In genomic region chr22:39302431-39302960, GRCh38 we compare ENCODE assay signal across 16 cellular contexts. TPM values are rescaled to one million over a fixed set of nuclear protein-coding genes. Genes with fewer than 3 reads are reported as not detected.
DNase-seq lines count a peak whose midpoint lies in the region; ATAC-seq and TF ChIP-seq lines count a peak whose summit lies in the region.
"Had no signal": no experiment of that assay in that cellular context is flagged by ENCODE, and none has a peak within 500 bp of the region (broad histone marks: within the 10 kb centered on the region; RNA-seq: fewer than 3 reads in every experiment).

No MANE protein-coding gene starts in this region.

- no peak overlapping the region for H3K56ac ChIP-seq in IMR-90 (ENCODE audit: extremely low read depth, insufficient read depth, low read length)

- no peak for DNase-seq in activated naive CD8-positive, alpha-beta T cell treated with anti-CD3 and anti-CD28 coated beads, Interleukin-2, amount 10 ng/mL, durations not matched to agents 7 days and 5 days
- no peak for DNase-seq in activated naive CD8-positive, alpha-beta T cell treated with anti-CD3 and anti-CD28 coated beads for 36 hours
- DNase-seq in IMR-90 = no peak
- no peak for DNase-seq in RWPE1 (ENCODE audit: low spot score)
- DNase-seq in activated CD4-positive, alpha-beta T cell treated with anti-CD3 and anti-CD28 coated beads, Interleukin-2, amount 10 ng/mL, durations not matched to agents 24 days and 14 days = no peak
- no peak for DNase-seq in H4 (ENCODE audit: low spot score)
- DNase-seq in T-helper 17 cell = no peak
- DNase-seq: 8988T; ACHN; C1 segment of cervical spinal cord; CD4-positive, alpha-beta T cell; DMS79; GM23248; H7 had no signal

- no peak overlapping the region for H4K5ac ChIP-seq in IMR-90 (ENCODE audit: low read depth, low read length)

- no peak for TF ChIP-seq RAD21 in IMR-90 (IDR thresholded peaks at IDR 0.05; ENCODE audit: low read length)

- no peak overlapping the region for H2BK15ac ChIP-seq in IMR-90 (ENCODE audit: low read depth, low read length)

- intact Hi-C loops in IMR-90 (cut with micrococcal nuclease) = no loop called here
- intact Hi-C loops in dendritic cell treated with granulocyte-macrophage colony-stimulating factor and Interleukin-4, amounts not matched to agents 40 ng/mL and 50 ng/mL, for 4 days (cut with micrococcal nuclease) = loop anchor here (5.0 to 10.0 kb wide), 2 partner anchors 60 to 428 kb away; partner anchors contain the start of genes CBX6 and PDGFB
- intact Hi-C loops in activated CD4-positive, alpha-beta T cell treated with anti-CD3 and anti-CD28 coated beads, Interleukin-2, amount 10 ng/mL, durations not matched to agents 24 days and 14 days (cut with micrococcal nuclease) = no loop called here

- no peak overlapping the region for H3K4me2 ChIP-seq in IMR-90 (ENCODE audit: low read depth, low read length)

- H2BK20ac ChIP-seq in IMR-90 (ENCODE audit: low read depth, low read length) = no peak overlapping the region

- no peaks in the 10 kb centered on the region for H3K9me3 Mint-ChIP-seq in activated naive CD8-positive, alpha-beta T cell treated with anti-CD3 and anti-CD28 coated beads, Interleukin-2, amount 10 ng/mL, durations not matched to agents 7 days and 5 days
- H3K9me3 Mint-ChIP-seq in activated naive CD8-positive, alpha-beta T cell treated with anti-CD3 and anti-CD28 coated beads for 36 hours = no peaks in the 10 kb centered on the region
- no peaks in the 10 kb centered on the region for H3K9me3 Mint-ChIP-seq in dendritic cell treated with granulocyte-macrophage colony-stimulating factor and Interleukin-4, amounts not matched to agents 40 ng/mL and 50 ng/mL, for 4 days
- H3K9me3 Mint-ChIP-seq in activated CD4-positive, alpha-beta T cell treated with anti-CD3 and anti-CD28 coated beads, Interleukin-2, amount 10 ng/mL, durations not matched to agents 24 days and 14 days = no peaks in the 10 kb centered on the region
- H3K9me3 Mint-ChIP-seq: CD4-positive, alpha-beta T cell had no signal

- dilution Hi-C loops in IMR-90 (cut with HindIII; ENCODE audit: low sequenced_read_pairs, unreplicated experiment) = no loop called here

- H4K91ac ChIP-seq in IMR-90 (ENCODE audit: insufficient read depth, low read depth, low read length) = no peak overlapping the region

- no peak overlapping the region for H3K18ac ChIP-seq in IMR-90 (ENCODE audit: low read depth, low read length)

- no peak overlapping the region for H3K4me3 ChIP-seq in IMR-90 (ENCODE audit: insufficient read depth, low read depth, low read length)
- H3K4me3 ChIP-seq: GM23248 had no signal

- H2BK5ac ChIP-seq in IMR-90 (ENCODE audit: low read depth, low read length, poor library complexity, severe bottlenecking) = no peak overlapping the region

- peaks cover 28% of the 10 kb centered on the region for H3K27me3 Mint-ChIP-seq in activated naive CD8-positive, alpha-beta T cell treated with anti-CD3 and anti-CD28 coated beads, Interleukin-2, amount 10 ng/mL, durations not matched to agents 7 days and 5 days
- peaks cover 29% of the 10 kb centered on the region for H3K27me3 Mint-ChIP-seq in activated naive CD8-positive, alpha-beta T cell treated with anti-CD3 and anti-CD28 coated beads for 36 hours
- no peaks in the 10 kb centered on the region for H3K27me3 Mint-ChIP-seq in dendritic cell treated with granulocyte-macrophage colony-stimulating factor and Interleukin-4, amounts not matched to agents 40 ng/mL and 50 ng/mL, for 4 days
- H3K27me3 Mint-ChIP-seq in activated CD4-positive, alpha-beta T cell treated with anti-CD3 and anti-CD28 coated beads, Interleukin-2, amount 10 ng/mL, durations not matched to agents 24 days and 14 days = peaks cover 25% of the 10 kb centered on the region
- H3K27me3 Mint-ChIP-seq in T-helper 17 cell = peaks cover 31% of the 10 kb centered on the region

- H2AFZ ChIP-seq in IMR-90 (replicated peaks; ENCODE audit: low read length, poor library complexity) = no peak overlapping the region
- H2AFZ ChIP-seq: GM23248 had no signal

- H3K27me3 ChIP-seq in IMR-90 (ENCODE audit: control insufficient read depth, insufficient read depth, low read length) = no peaks in the 10 kb centered on the region

- POLR2A ChIA-PET in activated naive CD8-positive, alpha-beta T cell treated with anti-CD3 and anti-CD28 coated beads, Interleukin-2, amount 10 ng/mL, durations not matched to agents 7 days and 5 days (lab: Charles Lee) = interaction anchor here (1.2 to 1.6 kb wide), 2 partner anchors 12 to 127 kb away, joined by 3 read pairs; no protein-coding TSS in a partner anchor
- POLR2A ChIA-PET in IMR-90 (lab: Charles Lee; ENCODE audit: unreplicated experiment) = no interaction called here
- POLR2A ChIA-PET in RWPE1 (lab: Yijun Ruan, JAX; ENCODE audit: low non-redundant PET) = interaction anchor here (0.6 kb wide), 1 partner anchor 61 kb away, joined by 4 read pairs; no protein-coding TSS in a partner anchor

- no peak overlapping the region for H2AK9ac ChIP-seq in IMR-90 (replicated peaks; ENCODE audit: low read depth, low read length, poor library complexity)

- ATAC-seq in activated naive CD8-positive, alpha-beta T cell treated with anti-CD3 and anti-CD28 coated beads, Interleukin-2, amount 10 ng/mL, durations not matched to agents 7 days and 5 days (ENCODE audit: low read depth) = no peak
- no peak for ATAC-seq in IMR-90 (ENCODE audit: low read depth)
- no peak for ATAC-seq in T-helper 17 cell

- H3K4me3 Mint-ChIP-seq in activated naive CD8-positive, alpha-beta T cell treated with anti-CD3 and anti-CD28 coated beads, Interleukin-2, amount 10 ng/mL, durations not matched to agents 7 days and 5 days = no peak overlapping the region
- no peak overlapping the region for H3K4me3 Mint-ChIP-seq in activated naive CD8-positive, alpha-beta T cell treated with anti-CD3 and anti-CD28 coated beads for 36 hours
- H3K4me3 Mint-ChIP-seq in dendritic cell treated with granulocyte-macrophage colony-stimulating factor and Interleukin-4, amounts not matched to agents 40 ng/mL and 50 ng/mL, for 4 days = no peak overlapping the region
- no peak overlapping the region for H3K4me3 Mint-ChIP-seq in activated CD4-positive, alpha-beta T cell treated with anti-CD3 and anti-CD28 coated beads, Interleukin-2, amount 10 ng/mL, durations not matched to agents 24 days and 14 days
- H3K4me3 Mint-ChIP-seq in T-helper 17 cell = no peak overlapping the region
- H3K4me3 Mint-ChIP-seq: CD4-positive, alpha-beta T cell had no signal

- no peak overlapping the region for H4K8ac ChIP-seq in IMR-90 (ENCODE audit: low read depth in 2 of 2, low read length in 2 of 2)

- peaks cover 14% of the 10 kb centered on the region for H3K36me3 ChIP-seq in IMR-90 (ENCODE audit: control insufficient read depth, insufficient read depth, low read length)

- in situ Hi-C loops in IMR-90 (cut with MboI; ENCODE audit: low sequenced_read_pairs) = loop anchor here (10.0 kb wide), 1 partner anchor 438 kb away; no protein-coding TSS in a partner anchor

- H3K9me1 ChIP-seq in IMR-90 (ENCODE audit: insufficient read depth, low read length) = peaks cover 4% of the 10 kb centered on the region; the same call in 1 of the 2 replicates

- BruUV-seq in IMR-90 (replicated peaks; lab: Mats Ljungman, UMichigan) = no TSS peak

- CTCF ChIA-PET in IMR-90 (lab: Yijun Ruan, JAX) = no interaction called here
- CTCF ChIA-PET in RWPE1 (lab: Yijun Ruan, JAX) = no interaction called here

- H4K20me1 ChIP-seq in IMR-90 (ENCODE audit: insufficient read depth, low read length) = peaks cover 4% of the 10 kb centered on the region; the same call in 1 of the 2 replicates

- no peak overlapping the region for H3K23ac ChIP-seq in IMR-90 (ENCODE audit: low read depth, low read length)

- no peaks in the 10 kb centered on the region; a peak in 1 of 4 replicates for H3K79me1 ChIP-seq in IMR-90 (ENCODE audit: low read depth in 1 of 2, low read length in 2 of 2)

- H3K4me1 ChIP-seq in IMR-90 (ENCODE audit: control insufficient read depth, insufficient read depth, low read length) = peaks cover 11% of the 10 kb centered on the region

- H3K27ac Mint-ChIP-seq in activated naive CD8-positive, alpha-beta T cell treated with anti-CD3 and anti-CD28 coated beads, Interleukin-2, amount 10 ng/mL, durations not matched to agents 7 days and 5 days = peak overlapping the region; percentile 43
- no peak overlapping the region for H3K27ac Mint-ChIP-seq in activated naive CD8-positive, alpha-beta T cell treated with anti-CD3 and anti-CD28 coated beads for 36 hours
- H3K27ac Mint-ChIP-seq in dendritic cell treated with granulocyte-macrophage colony-stimulating factor and Interleukin-4, amounts not matched to agents 40 ng/mL and 50 ng/mL, for 4 days = peak overlapping the region; percentile 13
- H3K27ac Mint-ChIP-seq in activated CD4-positive, alpha-beta T cell treated with anti-CD3 and anti-CD28 coated beads, Interleukin-2, amount 10 ng/mL, durations not matched to agents 24 days and 14 days = no peak overlapping the region
- H3K27ac Mint-ChIP-seq in T-helper 17 cell = no peak overlapping the region
- H3K27ac Mint-ChIP-seq: CD4-positive, alpha-beta T cell had no signal

- H2BK120ac ChIP-seq in IMR-90 (ENCODE audit: low read depth, low read length) = no peak overlapping the region

- no peak for TF ChIP-seq POLR2A in IMR-90 (IDR thresholded peaks at IDR 0.05; ENCODE audit: low read depth, low read length)

- H3K36me3 Mint-ChIP-seq in activated naive CD8-positive, alpha-beta T cell treated with anti-CD3 and anti-CD28 coated beads, Interleukin-2, amount 10 ng/mL, durations not matched to agents 7 days and 5 days = peaks cover 2% of the 10 kb centered on the region
- H3K36me3 Mint-ChIP-seq in activated naive CD8-positive, alpha-beta T cell treated with anti-CD3 and anti-CD28 coated beads for 36 hours = peaks cover 3% of the 10 kb centered on the region
- no peaks in the 10 kb centered on the region for H3K36me3 Mint-ChIP-seq in dendritic cell treated with granulocyte-macrophage colony-stimulating factor and Interleukin-4, amounts not matched to agents 40 ng/mL and 50 ng/mL, for 4 days (ENCODE audit: low read depth)
- no peaks in the 10 kb centered on the region for H3K36me3 Mint-ChIP-seq in activated CD4-positive, alpha-beta T cell treated with anti-CD3 and anti-CD28 coated beads, Interleukin-2, amount 10 ng/mL, durations not matched to agents 24 days and 14 days (ENCODE audit: low read depth)
- peaks cover 2% of the 10 kb centered on the region for H3K36me3 Mint-ChIP-seq in T-helper 17 cell (ENCODE audit: low read depth)

- no peak overlapping the region for H3K4ac ChIP-seq in IMR-90 (ENCODE audit: low read depth, low read length)

- no peak overlapping the region for H3K9ac ChIP-seq in IMR-90 (ENCODE audit: low read depth, low read length)
- H3K9ac ChIP-seq: GM23248 had no signal

- no peak overlapping the region for H3K14ac ChIP-seq in IMR-90 (replicated peaks; ENCODE audit: low read depth, low read length)

- H3K9me3 ChIP-seq in IMR-90 (ENCODE audit: control insufficient read depth, insufficient read depth, low read length) (no peaks in the 10 kb centered on the region), T-helper 17 cell (ENCODE audit: control insufficient read depth, low read length, poor library complexity, severe bottlenecking) (no peaks in the 10 kb centered on the region)

- 100% methylated on average over 1 of the region's 2 CpGs; no CpG with 5 or more reads in 1 of the 2 experiments for WGBS in IMR-90 (ENCODE audit: extremely low coverage in 2 of 2, insufficient read length in 1 of 2), 2 experiments

- H3K4me1 Mint-ChIP-seq in activated naive CD8-positive, alpha-beta T cell treated with anti-CD3 and anti-CD28 coated beads, Interleukin-2, amount 10 ng/mL, durations not matched to agents 7 days and 5 days = peaks cover 10% of the 10 kb centered on the region
- peaks cover 7% of the 10 kb centered on the region for H3K4me1 Mint-ChIP-seq in activated naive CD8-positive, alpha-beta T cell treated with anti-CD3 and anti-CD28 coated beads for 36 hours
- H3K4me1 Mint-ChIP-seq in dendritic cell treated with granulocyte-macrophage colony-stimulating factor and Interleukin-4, amounts not matched to agents 40 ng/mL and 50 ng/mL, for 4 days (ENCODE audit: low read depth) = peaks cover 66% of the 10 kb centered on the region
- H3K4me1 Mint-ChIP-seq in activated CD4-positive, alpha-beta T cell treated with anti-CD3 and anti-CD28 coated beads, Interleukin-2, amount 10 ng/mL, durations not matched to agents 24 days and 14 days = peaks cover 6% of the 10 kb centered on the region
- peaks cover 17% of the 10 kb centered on the region for H3K4me1 Mint-ChIP-seq in T-helper 17 cell

- H3K27ac ChIP-seq in IMR-90 (ENCODE audit: insufficient read depth, low read length) (no peak overlapping the region), RWPE1 (peak overlapping the region; percentile 50; the same call in 1 of the 2 replicates)
- H3K27ac ChIP-seq: GM23248 had no signal

- H2AK5ac ChIP-seq in IMR-90 (ENCODE audit: low read depth, low read length) = no peak overlapping the region

- TF ChIP-seq CTCF in IMR-90 (conservative IDR thresholded peaks at IDR 0.05; ENCODE audit: low read depth, low read length) (no peak), RWPE1 (conservative IDR thresholded peaks at IDR 0.05; ENCODE audit: low read depth) (no peak)

RNA-seq across cellular contexts. Expression of gene RPL3, which starts 16.9 kb away (rescaled TPM):
- 1,000 to 10,000 TPM; 1,927 to 2,015 TPM for total RNA-seq in activated naive CD8-positive, alpha-beta T cell treated with anti-CD3 and anti-CD28 coated beads, Interleukin-2, amount 10 ng/mL, durations not matched to agents 7 days and 5 days
- 1,000 to 10,000 TPM; 3,164 to 3,255 TPM for total RNA-seq in activated naive CD8-positive, alpha-beta T cell treated with anti-CD3 and anti-CD28 coated beads for 36 hours
- 2,871 and 3,750 TPM in 2 replicates for total RNA-seq in IMR-90 (2012; rRNA removed)
- 3,097 and 3,312 TPM in 2 replicates for polyA plus RNA-seq in IMR-90 (2012; rRNA removed)
- 2,912 and 3,812 TPM in 2 replicates for polyA plus RNA-seq in IMR-90 (2012; cell fraction: cytosol; rRNA removed)
- polyA plus RNA-seq in IMR-90 (2012; cell fraction: nucleus; rRNA removed; ENCODE audit: low replicate concordance) = 2,181 and 2,704 TPM in 2 replicates
- total RNA-seq in activated CD4-positive, alpha-beta T cell treated with anti-CD3 and anti-CD28 coated beads, Interleukin-2, amount 10 ng/mL, durations not matched to agents 24 days and 14 days = 2,129 and 2,132 TPM in 2 replicates
- 2,177 and 2,312 TPM in 2 replicates for total RNA-seq in H4 (2014; rRNA removed; shearing (Covaris generic))
- 1,000 to 10,000 TPM; 3,215 to 3,260 TPM for total RNA-seq in T-helper 17 cell

RNA-seq across cellular contexts. Expression of gene SYNGR1, which starts 47.3 kb away (rescaled TPM):
- total RNA-seq in activated naive CD8-positive, alpha-beta T cell treated with anti-CD3 and anti-CD28 coated beads, Interleukin-2, amount 10 ng/mL, durations not matched to agents 7 days and 5 days = 10 to 100 TPM; 27.1 to 31.6 TPM
- 1 to 10 TPM; 7.4 to 9.3 TPM for total RNA-seq in activated naive CD8-positive, alpha-beta T cell treated with anti-CD3 and anti-CD28 coated beads for 36 hours
- total RNA-seq in IMR-90 (2012; rRNA removed) = 6.3 and 19.7 TPM in 2 replicates
- 81.5 and 82.8 TPM in 2 replicates for polyA plus RNA-seq in IMR-90 (2012; rRNA removed)
- polyA plus RNA-seq in IMR-90 (2012; cell fraction: cytosol; rRNA removed) = 12.5 and 103 TPM in 2 replicates
- polyA plus RNA-seq in IMR-90 (2012; cell fraction: nucleus; rRNA removed; ENCODE audit: low replicate concordance) = 69.4 and 179 TPM in 2 replicates
- total RNA-seq in activated CD4-positive, alpha-beta T cell treated with anti-CD3 and anti-CD28 coated beads, Interleukin-2, amount 10 ng/mL, durations not matched to agents 24 days and 14 days = not detected in 2 replicates
- 19.9 and 23.0 TPM in 2 replicates for total RNA-seq in H4 (2014; rRNA removed; shearing (Covaris generic))
- total RNA-seq in T-helper 17 cell = 1 to 10 TPM in 1 of 2 donors, under 1 TPM in 1; 0.47 to 1.1 TPM
- total RNA-seq: HT-29 had no signal

RNA-seq across cellular contexts. Expression of gene PDGFB, which starts 57.7 kb away (rescaled TPM):
- 1 to 10 TPM; 7.2 to 7.9 TPM for total RNA-seq in activated naive CD8-positive, alpha-beta T cell treated with anti-CD3 and anti-CD28 coated beads, Interleukin-2, amount 10 ng/mL, durations not matched to agents 7 days and 5 days
- under 1 TPM; 0.35 to 0.40 TPM for total RNA-seq in activated naive CD8-positive, alpha-beta T cell treated with anti-CD3 and anti-CD28 coated beads for 36 hours
- total RNA-seq in IMR-90 (2012; rRNA removed) (not detected in 2 replicates), T-helper 17 cell (1 to 10 TPM; 2.8 to 4.4 TPM)
- polyA plus RNA-seq in IMR-90 (2012; rRNA removed) = 0.07 and 0.09 TPM in 2 replicates
- 0.09 and 0.10 TPM in 2 replicates for polyA plus RNA-seq in IMR-90 (2012; cell fraction: cytosol; rRNA removed)
- 0.06 and 0.09 TPM in 2 replicates for polyA plus RNA-seq in IMR-90 (2012; cell fraction: nucleus; rRNA removed; ENCODE audit: low replicate concordance)
- 2.2 and 2.3 TPM in 2 replicates for total RNA-seq in activated CD4-positive, alpha-beta T cell treated with anti-CD3 and anti-CD28 coated beads, Interleukin-2, amount 10 ng/mL, durations not matched to agents 24 days and 14 days
- 0.14 TPM in 1 of 2 replicates, not detected in the other for total RNA-seq in H4 (2014; rRNA removed; shearing (Covaris generic))
- total RNA-seq: GM23248 had no signal

Comparison
In these comparisons a context has a peak if more than half of its experiments do, and no peak if none do; other contexts are left out.
1. H3K27ac Mint-ChIP-seq: peak in activated naive CD8-positive, alpha-beta T cell treated with anti-CD3 and anti-CD28 coated beads, Interleukin-2, amount 10 ng/mL, durations not matched to agents 7 days and 5 days (single experiment) and dendritic cell treated with granulocyte-macrophage colony-stimulating factor and Interleukin-4, amounts not matched to agents 40 ng/mL and 50 ng/mL, for 4 days (single experiment); none in activated naive CD8-positive, alpha-beta T cell treated with anti-CD3 and anti-CD28 coated beads for 36 hours (single experiment), activated CD4-positive, alpha-beta T cell treated with anti-CD3 and anti-CD28 coated beads, Interleukin-2, amount 10 ng/mL, durations not matched to agents 24 days and 14 days (single experiment) and T-helper 17 cell (single experiment).